In the genomic region with DNA sequence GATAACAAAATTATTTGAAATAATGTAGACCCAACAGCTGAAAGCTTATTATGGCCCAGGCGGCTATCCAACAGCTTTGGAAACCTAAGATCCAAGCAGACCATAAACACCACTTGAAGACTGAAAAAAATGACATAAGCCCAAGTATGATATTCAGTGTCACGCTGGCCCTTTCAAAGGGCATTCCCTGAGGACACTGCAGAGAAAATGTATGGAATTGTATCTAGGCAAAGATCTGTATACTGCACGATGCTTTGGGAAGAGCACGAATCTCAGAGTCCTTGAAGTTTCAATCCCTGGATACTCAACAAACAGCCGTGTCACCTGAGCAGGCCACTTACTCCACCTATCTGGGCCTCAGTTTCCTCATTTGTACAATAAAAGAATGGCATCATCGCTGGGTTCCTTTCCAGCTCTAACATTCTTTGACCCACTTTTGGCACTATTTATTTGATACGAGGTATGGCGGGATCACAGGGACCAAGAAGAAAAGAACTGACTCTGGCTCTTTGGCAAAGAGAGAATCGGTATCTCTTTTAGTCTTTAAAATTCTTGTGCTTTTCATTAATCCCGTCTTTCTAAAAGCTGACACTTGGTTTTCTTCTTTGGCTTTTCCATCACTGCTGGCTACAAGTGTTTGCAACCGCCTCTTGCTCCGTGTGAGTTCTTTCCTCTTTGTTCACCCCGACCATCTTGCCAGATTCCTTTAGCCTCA, we compare ENCODE assay signal across 9 cellular contexts. TPM values are rescaled to one million over a fixed set of nuclear protein-coding genes. Genes with fewer than 3 reads are reported as not detected.
A peak's percentile ranks its signal among the peaks of the same experiment; 100 is the strongest.
DNase-seq lines count a peak whose midpoint lies in the region; ATAC-seq and TF ChIP-seq lines count a peak whose summit lies in the region.
"Had no signal": no experiment of that assay in that cellular context is flagged by ENCODE, and none has a peak within 500 bp of the region (broad histone marks: within the 10 kb centered on the region; RNA-seq: fewer than 3 reads in every experiment).

No MANE protein-coding gene starts in this region.

- in situ Hi-C loops in astrocyte of the cerebellum (cut with HindIII; ENCODE audit: low sequenced_read_pairs), result no loop called here
- in situ Hi-C loops in transverse colon (cut with MboI; ENCODE audit: low pct_ligation_motif_present in 1 of 4, low pct_unique_long_range_greater_than_20kb in 1 of 4, low sequenced_read_pairs in 3 of 4), result no loop called here

- intact Hi-C loops in lower leg skin (cut with DNase I; ENCODE audit: low total_unique reads), result no loop called here
- intact Hi-C loops in transverse colon (cut with DNase I; ENCODE audit: low total_unique reads), result no loop called here

- H3K9me3 Mint-ChIP-seq in activated CD4-positive, alpha-beta T cell treated with anti-CD3 and anti-CD28 coated beads, Interleukin-2, amount 10 ng/mL, durations not matched to agents 7 days and 5 days, result no peaks in the 10 kb centered on the region

- 25 to 27% methylated on average over 13 of the region's 13 CpGs for WGBS in lower leg skin, 2 donors
- WGBS in transverse colon (ENCODE audit: low coverage in 1 of 2), 2 donors, result 8 to 12% methylated on average over 7 to 13 of the region's 13 CpGs

- H3K27ac Mint-ChIP-seq in activated CD4-positive, alpha-beta T cell treated with anti-CD3 and anti-CD28 coated beads, Interleukin-2, amount 10 ng/mL, durations not matched to agents 7 days and 5 days, result peak overlapping the region; percentile 89

- H3K27me3 Mint-ChIP-seq in activated CD4-positive, alpha-beta T cell treated with anti-CD3 and anti-CD28 coated beads, Interleukin-2, amount 10 ng/mL, durations not matched to agents 7 days and 5 days, result no peaks in the 10 kb centered on the region

- H3K27me3 ChIP-seq in transverse colon, result no peaks in the 10 kb centered on the region

- DNase-seq in activated CD4-positive, alpha-beta T cell treated with anti-CD3 and anti-CD28 coated beads, Interleukin-2, amount 10 ng/mL, durations not matched to agents 7 days and 5 days, result no peak
- DNase-seq in activated CD4-positive, alpha-beta T cell treated with anti-CD3 and anti-CD28 coated beads, Interleukin-2, amount 50 U/mL, for 4 hours, result no peak
- DNase-seq in astrocyte of the cerebellum (ENCODE audit: low read depth) (no peak), lower leg skin (ENCODE audit: low spot score in 2 of 2) (no peak), transverse colon (no peak), NCI-H187 treated with DMSO at 0.1 percent for 48 hours (lab: John Stamatoyannopoulos, UW) (no peak)
- no peak for DNase-seq in effector CD8-positive, alpha-beta T cell (lab: John Stamatoyannopoulos, UW)
- DNase-seq: SW 1271 had no signal

- no peak for ATAC-seq in HG03045 (IDR thresholded peaks at IDR 0.05; ENCODE audit: unreplicated experiment)

- POLR2A ChIA-PET in activated CD4-positive, alpha-beta T cell treated with anti-CD3 and anti-CD28 coated beads, Interleukin-2, amount 10 ng/mL, durations not matched to agents 7 days and 5 days (lab: Charles Lee), result interaction anchor here (0.7 to 1.0 kb wide), 2 partner anchors 14 to 27 kb away, joined by 3 to 5 read pairs; no protein-coding TSS in a partner anchor

- no peak for TF ChIP-seq POLR2A in lower leg skin (IDR thresholded peaks at IDR 0.05)
- no peak for TF ChIP-seq POLR2A in transverse colon (IDR thresholded peaks at IDR 0.05)

- H3K4me3 ChIP-seq in astrocyte of the cerebellum (ENCODE audit: low read depth, low read length) (peak overlapping the region; percentile 66), lower leg skin (ENCODE audit: low read depth, poor library complexity, severe bottlenecking) (peak overlapping the region; percentile 86), transverse colon (peak overlapping the region; percentile 87 to 100 (median 94))

- no peak for TF ChIP-seq EP300 in transverse colon (IDR thresholded peaks at IDR 0.05; ENCODE audit: low read depth)

- CTCF ChIA-PET in activated CD4-positive, alpha-beta T cell treated with anti-CD3 and anti-CD28 coated beads, Interleukin-2, amount 10 ng/mL, durations not matched to agents 7 days and 5 days (lab: Charles Lee), result interaction anchor here (0.6 to 1.8 kb wide), 5 partner anchors 9 to 535 kb away, joined by 3 to 4 read pairs (median 4); no protein-coding TSS in a partner anchor

- no peaks in the 10 kb centered on the region for H3K9me3 ChIP-seq in transverse colon

- H3K4me1 Mint-ChIP-seq in activated CD4-positive, alpha-beta T cell treated with anti-CD3 and anti-CD28 coated beads, Interleukin-2, amount 10 ng/mL, durations not matched to agents 7 days and 5 days, result peaks cover 55% of the 10 kb centered on the region

- H3K27ac ChIP-seq in transverse colon, result peak overlapping the region; percentile 89 to 97 (median 92)

- H3K36me3 Mint-ChIP-seq in activated CD4-positive, alpha-beta T cell treated with anti-CD3 and anti-CD28 coated beads, Interleukin-2, amount 10 ng/mL, durations not matched to agents 7 days and 5 days (ENCODE audit: low read depth), result peaks cover 22% of the 10 kb centered on the region

- no peaks in the 10 kb centered on the region for H3K36me3 ChIP-seq in transverse colon

- H3K4me1 ChIP-seq in transverse colon, result peaks cover 0 to 57% (median 29%) of the 10 kb centered on the region in 4 donors

- peak overlapping the region; percentile 95 for H3K4me3 Mint-ChIP-seq in activated CD4-positive, alpha-beta T cell treated with anti-CD3 and anti-CD28 coated beads, Interleukin-2, amount 10 ng/mL, durations not matched to agents 7 days and 5 days

- TF ChIP-seq CTCF in astrocyte of the cerebellum (IDR thresholded peaks at IDR 0.05; ENCODE audit: low read depth, low read length, missing control alignments), result no peak
- no peak for TF ChIP-seq CTCF in lower leg skin (IDR thresholded peaks at IDR 0.05)
- TF ChIP-seq CTCF in transverse colon (IDR thresholded peaks at IDR 0.05), result no peak

RNA-seq across cellular contexts. Expression of gene STAT5B, which starts 1.2 kb away (rescaled TPM):
- total RNA-seq in activated CD4-positive, alpha-beta T cell treated with anti-CD3 and anti-CD28 coated beads, Interleukin-2, amount 10 ng/mL, durations not matched to agents 7 days and 5 days, result 100 to 1,000 TPM; 150 to 164 TPM
- total RNA-seq in lower leg skin (10 to 100 TPM; 40.2 to 72.4 (median 50.5) TPM), transverse colon (100 to 1,000 TPM in 2 of 4 donors, 10 to 100 TPM in 2; 51.3 to 151 (median 79.1) TPM)

RNA-seq across cellular contexts. Expression of gene STAT5A, which starts 13.3 kb away (rescaled TPM):
- 100 to 1,000 TPM in 1 of 2 experiments, 10 to 100 TPM in 1; 99.5 to 108 TPM for total RNA-seq in activated CD4-positive, alpha-beta T cell treated with anti-CD3 and anti-CD28 coated beads, Interleukin-2, amount 10 ng/mL, durations not matched to agents 7 days and 5 days
- total RNA-seq in lower leg skin, result 10 to 100 TPM; 25.1 to 60.9 (median 48.0) TPM
- total RNA-seq in transverse colon, result 10 to 100 TPM; 36.2 to 93.7 (median 50.3) TPM
